10 cellular contexts compared by ENCODE assay signal in genomic region chr20:4949833-4950178, GRCh38. TPM values are rescaled to one million over a fixed set of nuclear protein-coding genes. Genes with fewer than 3 reads are reported as not detected.
A peak's percentile ranks its signal among the peaks of the same experiment; 100 is the strongest.
DNase-seq lines count a peak whose midpoint lies in the region; ATAC-seq, FAIRE-seq and TF ChIP-seq lines count a peak whose summit lies in the region.
"Had no signal": no experiment of that assay in that cellular context is flagged by ENCODE, and none has a peak within 500 bp of the region (broad histone marks: within the 10 kb centered on the region; RNA-seq: fewer than 3 reads in every experiment).

No MANE protein-coding gene starts in this region.

- 71% methylated on average over 6 of the region's 6 CpGs for WGBS in A549 (ENCODE audit: missing lambda C conversion rate)

- H3K4me1 Mint-ChIP-seq in nephron progenitor cell = peaks cover 25% of the 10 kb centered on the region

- H3K27ac ChIP-seq in A549 (no peak overlapping the region), VCaP (peak overlapping the region; percentile 73)

- DNase-seq in A549 (ENCODE audit: low read depth in 1 of 2, low spot score in 1 of 2) (peak; percentile 46 to 60), GM12865 (ENCODE audit: low read depth) (peak; percentile 71), epithelial cell of esophagus (ENCODE audit: low read depth) (peak; percentile 48), nephron progenitor cell (no peak), NCI-H2196 treated with DMSO at 0.1 percent for 48 hours (lab: John Stamatoyannopoulos, UW; ENCODE audit: unreplicated experiment) (no peak), NCI-H446 treated with DMSO at 0.1 percent for 48 hours (lab: John Stamatoyannopoulos, UW) (no peak)

- TF ChIP-seq RAD21 in A549 (conservative IDR thresholded peaks at IDR 0.05 in 1 of 2, IDR thresholded peaks at IDR 0.05 in 1 of 2) = peak; percentile 79 to 80

- no peak overlapping the region for H3K27ac Mint-ChIP-seq in nephron progenitor cell

- no peak for TF ChIP-seq POLR2A in A549 (IDR thresholded peaks at IDR 0.05; ENCODE audit: low read length)

- peak; percentile 84 to 86; a peak in 5 of 6 replicates for ATAC-seq in A549
- peak; percentile 50 for ATAC-seq in HG03280 (IDR thresholded peaks at IDR 0.05; ENCODE audit: unreplicated experiment)
- ATAC-seq: HCT116 had no signal

- peaks cover 13% of the 10 kb centered on the region for H3K9me3 ChIP-seq in A549

- H3K27me3 Mint-ChIP-seq in nephron progenitor cell (ENCODE audit: low read depth, poor library complexity) = peaks cover 4% of the 10 kb centered on the region

- no peak for TF ChIP-seq EP300 in A549 (IDR thresholded peaks at IDR 0.05)

- H3K36me3 Mint-ChIP-seq in nephron progenitor cell (ENCODE audit: low read depth) = peaks cover 14% of the 10 kb centered on the region

- POLR2A ChIA-PET in A549 (lab: Yijun Ruan, JAX) = interaction anchor here (0.6 kb wide), 1 partner anchor 146 kb away, joined by 3 read pairs; no protein-coding TSS in a partner anchor

- TF ChIP-seq CTCF in A549 (IDR thresholded peaks at IDR 0.05) = peak; percentile 64
- TF ChIP-seq CTCF in GM12865 (IDR thresholded peaks at IDR 0.05; ENCODE audit: insufficient read depth, low read depth, low read length, missing control alignments) = peak; percentile 64
- peak; percentile 87 for TF ChIP-seq CTCF in VCaP (conservative IDR thresholded peaks at IDR 0.05)
- peak; percentile 62 for TF ChIP-seq CTCF in epithelial cell of esophagus (IDR thresholded peaks at IDR 0.05; ENCODE audit: insufficient read depth, low read depth, low read length, missing control alignments)
- peak; percentile 49 for TF ChIP-seq CTCF in nephron progenitor cell (IDR thresholded peaks at IDR 0.05)

- no peak for FAIRE-seq in A549 (lab: Jason Lieb, UNC)
- FAIRE-seq: frontal cortex had no signal

- H3K4me3 ChIP-seq in A549 (no peak overlapping the region), GM12865 (ENCODE audit: low read depth, low read length) (peak overlapping the region; percentile 29), epithelial cell of esophagus (ENCODE audit: low read length) (no peak overlapping the region)

- no peak overlapping the region for H3K4me2 ChIP-seq in A549

- H3K4me3 Mint-ChIP-seq in nephron progenitor cell = no peak overlapping the region

- peaks cover 31% of the 10 kb centered on the region; the same call in 2 of the 3 replicates for H3K4me1 ChIP-seq in A549

- CTCF ChIA-PET in A549 (lab: Yijun Ruan, JAX) = interaction anchor here (0.7 to 3.5 kb wide), 29 partner anchors 9 to 345 kb away, joined by 3 to 18 read pairs (median 4); no protein-coding TSS in a partner anchor

- H3K9me3 Mint-ChIP-seq in nephron progenitor cell = peaks cover 9% of the 10 kb centered on the region

TF ChIP-seq in A549, 52 proteins besides CTCF, POLR2A, EP300 and RAD21:
- peak; percentile 76 for TF ChIP-seq SMC3 (IDR thresholded peaks at IDR 0.05)
- no peak for TF ChIP-seq FOSL2 (IDR thresholded peaks at IDR 0.05)
- no peak for TF ChIP-seq FOSL2 (CRISPR knock-in tag; IDR thresholded peaks at IDR 0.05)

RNA-seq across cellular contexts. Expression of gene SLC23A2, which starts 51.5 kb away (rescaled TPM):
- polyA plus RNA-seq in A549 (2011; rRNA removed) (47.8 and 64.4 TPM in 2 replicates), A549 (2017; fragmentation: RNase III; extraction: RNeasy Plus Mini Kit Qiagen cat#74134 plus additional on column Dnase treatment) (11.3 to 13.1 TPM (median 12.4 TPM) in 3 replicates)
- polyA plus RNA-seq in A549 (2012; cell fraction: cytosol; rRNA removed) = 14.3 and 15.8 TPM in 2 replicates
- polyA plus RNA-seq in A549 (2012; cell fraction: nucleus; rRNA removed) = 29.8 and 36.5 TPM in 2 replicates
- polyA minus RNA-seq in A549 (2011; rRNA and poly(A)+ RNA removed) = 101 and 106 TPM in 2 replicates

Comparison
In these comparisons a context has a peak if more than half of its experiments do, and no peak if none do; other contexts are left out.
1. DNase-seq: peak in A549 (2 of 2), GM12865 (single experiment) and epithelial cell of esophagus (single experiment); none in nephron progenitor cell (single experiment), NCI-H2196 treated with DMSO at 0.1 percent for 48 hours (single experiment) and NCI-H446 treated with DMSO at 0.1 percent for 48 hours (single experiment).
2. Peak in every context shown above with its lines, with median percentiles within 50 percentile points of each other: CTCF ChIP-seq.